Comparison of ENCODE assay signal across 13 cellular contexts in genomic region chr19:49635530-49636229, GRCh38. TPM values are rescaled to one million over a fixed set of nuclear protein-coding genes. Genes with fewer than 3 reads are reported as not detected.
DNase-seq lines count a peak whose midpoint lies in the region; ATAC-seq, FAIRE-seq and TF ChIP-seq lines count a peak whose summit lies in the region.
"Had no signal": no experiment of that assay in that cellular context is flagged by ENCODE, and none has a peak within 500 bp of the region (broad histone marks: within the 10 kb centered on the region; RNA-seq: fewer than 3 reads in every experiment).

No MANE protein-coding gene starts in this region.

- TF ChIP-seq EP300 in tibial nerve (IDR thresholded peaks at IDR 0.05) = no peak

- peaks cover 13% of the 10 kb centered on the region in 2 donors for H3K4me1 ChIP-seq in ascending aorta
- H3K4me1 ChIP-seq in kidney (ENCODE audit: control insufficient read depth in 1 of 2, insufficient read depth in 1 of 2, low read depth in 1 of 2, low read length in 2 of 2) = peaks cover 4 to 23% of the 10 kb centered on the region in 2 donors
- peaks cover 0 to 60% (median 22%) of the 10 kb centered on the region in 4 donors for H3K4me1 ChIP-seq in tibial nerve

- TF ChIP-seq CTCF in ascending aorta (IDR thresholded peaks at IDR 0.05) = no peak
- TF ChIP-seq CTCF in kidney (IDR thresholded peaks at IDR 0.05; ENCODE audit: borderline replicate concordance, extremely low read depth, insufficient read depth) = no peak
- no peak for TF ChIP-seq CTCF in tibial nerve (IDR thresholded peaks at IDR 0.05)

- intact Hi-C loops in ascending aorta (cut with DNase I) = no loop called here
- intact Hi-C loops in kidney (cut with DNase I) = no loop called here
- intact Hi-C loops in head of caudate nucleus (cut with DNase I) = loop anchor here (5.0 kb wide), 1 partner anchor 43 kb away; the partner anchor contains the start of gene PRR12

- ATAC-seq in activated naive CD4-positive, alpha-beta T cell treated with anti-CD3 and anti-CD28 coated beads, Interleukin-2, amount 50 U/mL, for 72 hours = no peak
- no peak for ATAC-seq in HG02763 (IDR thresholded peaks at IDR 0.05; ENCODE audit: unreplicated experiment)
- ATAC-seq: CD8-positive, alpha-beta T cell; sciatic nerve had no signal

- no peaks in the 10 kb centered on the region for H3K9me3 Mint-ChIP-seq in activated naive CD4-positive, alpha-beta T cell treated with anti-CD3 and anti-CD28 coated beads, Interleukin-2, amount 50 U/mL, for 72 hours
- H3K9me3 Mint-ChIP-seq: activated CD4-positive, alpha-beta T cell treated with anti-CD3 and anti-CD28 coated beads, Interleukin-2, amount 10 ng/mL, durations not matched to agents 7 days and 5 days; CD8-positive, alpha-beta T cell had no signal

- H3K27ac ChIP-seq in ascending aorta (peak overlapping the region; percentile 40 to 100), kidney (ENCODE audit: low read depth in 2 of 2, low read length in 2 of 2) (peak overlapping the region; percentile 17 to 32), tibial nerve (peak overlapping the region; percentile 7 to 100 (median 78))

- WGBS in tibial nerve, 2 donors = 48% methylated on average over 18 to 19 of the region's 23 CpGs

- peaks cover 21 to 23% of the 10 kb centered on the region in 2 donors for H3K36me3 ChIP-seq in ascending aorta
- no peaks in the 10 kb centered on the region for H3K36me3 ChIP-seq in kidney (ENCODE audit: control insufficient read depth in 1 of 2, insufficient read depth in 2 of 2, low read length in 2 of 2)
- peaks cover 0 to 24% (median 0%) of the 10 kb centered on the region in 3 donors for H3K36me3 ChIP-seq in tibial nerve

- peaks cover 3 to 5% of the 10 kb centered on the region in 2 donors for H3K36me3 Mint-ChIP-seq in activated naive CD4-positive, alpha-beta T cell treated with anti-CD3 and anti-CD28 coated beads, Interleukin-2, amount 50 U/mL, for 72 hours
- H3K36me3 Mint-ChIP-seq: CD8-positive, alpha-beta T cell had no signal

- no peaks in the 10 kb centered on the region for H3K27me3 ChIP-seq in ascending aorta
- H3K27me3 ChIP-seq in tibial nerve = no peaks in the 10 kb centered on the region

- no peak for FAIRE-seq in kidney (lab: Jason Lieb, UNC)
- FAIRE-seq: GM12892 had no signal

- H3K4me3 ChIP-seq in ascending aorta (no peak overlapping the region), kidney (ENCODE audit: low read length in 2 of 2) (no peak overlapping the region), tibial nerve (no peak overlapping the region)

- no peak for DNase-seq in activated naive CD4-positive, alpha-beta T cell treated with anti-CD3 and anti-CD28 coated beads, Interleukin-2, amount 50 U/mL, for 72 hours (ENCODE audit: low spot score in 2 of 2)
- DNase-seq in activated naive CD4-positive, alpha-beta T cell treated with anti-CD3 and anti-CD28 coated beads, Interleukin-2, amount 50 U/mL, for 16 hours = no peak
- DNase-seq in ascending aorta (ENCODE audit: low spot score in 2 of 2) = no peak
- DNase-seq in kidney = no peak
- no peak for DNase-seq in tibial nerve (ENCODE audit: low spot score in 2 of 2)
- DNase-seq in activated CD4-positive, alpha-beta T cell treated with anti-CD3 and anti-CD28 coated beads, Interleukin-2, amount 50 U/mL, for 1 hour = no peak
- DNase-seq in head of caudate nucleus = no peak
- DNase-seq: activated CD4-positive, alpha-beta T cell treated with anti-CD3 and anti-CD28 coated beads, Interleukin-2, amount 10 ng/mL, durations not matched to agents 7 days and 5 days; CD8-positive, alpha-beta T cell; NCI-H1105 treated with DMSO at 0.1 percent for 48 hours had no signal

- H3K9ac ChIP-seq in kidney (ENCODE audit: low read length in 2 of 2) = no peak overlapping the region

- H3K9me3 ChIP-seq in ascending aorta (no peaks in the 10 kb centered on the region), kidney (ENCODE audit: control insufficient read depth in 1 of 2, low read length in 2 of 2) (no peaks in the 10 kb centered on the region), tibial nerve (no peaks in the 10 kb centered on the region)

- TF ChIP-seq POLR2A in tibial nerve (IDR thresholded peaks at IDR 0.05) = no peak

- H3K27ac Mint-ChIP-seq in activated naive CD4-positive, alpha-beta T cell treated with anti-CD3 and anti-CD28 coated beads, Interleukin-2, amount 50 U/mL, for 72 hours = peak overlapping the region; percentile 55 to 57
- H3K27ac Mint-ChIP-seq: activated CD4-positive, alpha-beta T cell treated with anti-CD3 and anti-CD28 coated beads, Interleukin-2, amount 10 ng/mL, durations not matched to agents 7 days and 5 days had no signal

RNA-seq across cellular contexts. Expression of gene RRAS, which starts 4.3 kb away (rescaled TPM):
- total RNA-seq in activated naive CD4-positive, alpha-beta T cell treated with anti-CD3 and anti-CD28 coated beads, Interleukin-2, amount 50 U/mL, for 72 hours = 10 to 100 TPM in 1 of 2 donors, 1 to 10 TPM in 1; 6.0 to 12.9 TPM
- total RNA-seq in ascending aorta (161 TPM), kidney (92.3 TPM), tibial nerve (100 to 1,000 TPM in 3 of 4 donors, 10 to 100 TPM in 1; 81.6 to 190 (median 162) TPM)
- 140 TPM for polyA plus RNA-seq in kidney (ENCODE audit: insufficient read depth, low read depth, low replicate concordance)

RNA-seq across cellular contexts. Expression of gene SCAF1, which starts 6.3 kb away (rescaled TPM):
- total RNA-seq in activated naive CD4-positive, alpha-beta T cell treated with anti-CD3 and anti-CD28 coated beads, Interleukin-2, amount 50 U/mL, for 72 hours = 10 to 100 TPM; 49.8 to 57.4 TPM
- total RNA-seq in ascending aorta = 72.2 TPM
- total RNA-seq in kidney = 69.0 TPM
- polyA plus RNA-seq in kidney (ENCODE audit: insufficient read depth, low read depth, low replicate concordance) = 18.1 TPM
- total RNA-seq in tibial nerve = 10 to 100 TPM; 20.1 to 53.7 (median 31.1) TPM

RNA-seq across cellular contexts. Expression of gene IRF3, which starts 30.0 kb away (rescaled TPM):
- 100 to 1,000 TPM; 135 to 202 TPM for total RNA-seq in activated naive CD4-positive, alpha-beta T cell treated with anti-CD3 and anti-CD28 coated beads, Interleukin-2, amount 50 U/mL, for 72 hours
- total RNA-seq in ascending aorta (75.9 TPM), kidney (84.9 TPM), tibial nerve (10 to 100 TPM; 41.4 to 85.2 (median 72.4) TPM)
- 64.5 TPM for polyA plus RNA-seq in kidney (ENCODE audit: insufficient read depth, low read depth, low replicate concordance)

RNA-seq across cellular contexts. Expression of gene BCL2L12, which starts 30.1 kb away (rescaled TPM):
- 10 to 100 TPM; 69.6 to 93.4 TPM for total RNA-seq in activated naive CD4-positive, alpha-beta T cell treated with anti-CD3 and anti-CD28 coated beads, Interleukin-2, amount 50 U/mL, for 72 hours
- total RNA-seq in ascending aorta = 0.64 TPM
- 14.4 TPM for total RNA-seq in kidney
- polyA plus RNA-seq in kidney (ENCODE audit: insufficient read depth, low read depth, low replicate concordance) = 13.5 TPM
- 1 to 10 TPM; 4.7 to 6.8 (median 5.8) TPM for total RNA-seq in tibial nerve

RNA-seq across cellular contexts. Expression of gene PRMT1, which starts 41.4 kb away (rescaled TPM):
- 100 to 1,000 TPM; 248 to 309 TPM for total RNA-seq in activated naive CD4-positive, alpha-beta T cell treated with anti-CD3 and anti-CD28 coated beads, Interleukin-2, amount 50 U/mL, for 72 hours
- total RNA-seq in ascending aorta = 271 TPM
- 119 TPM for total RNA-seq in kidney
- polyA plus RNA-seq in kidney (ENCODE audit: insufficient read depth, low read depth, low replicate concordance) = 131 TPM
- total RNA-seq in tibial nerve = 100 to 1,000 TPM; 106 to 147 (median 132) TPM

Comparison
In these comparisons a context has a peak if more than half of its experiments do, and no peak if none do; other contexts are left out.
1. H3K27ac ChIP-seq: peak in every context shown above with its lines; median percentile 78 in tibial nerve; 70 in ascending aorta; 24 in kidney.